Comparison of ENCODE assay signal across 8 cellular contexts in genomic region chr19:45403781-45404556, GRCh38. TPM values are rescaled to one million over a fixed set of nuclear protein-coding genes. Genes with fewer than 3 reads are reported as not detected.
DNase-seq lines count a peak whose midpoint lies in the region; ATAC-seq and TF ChIP-seq lines count a peak whose summit lies in the region.

No MANE protein-coding gene starts in this region.

- TF ChIP-seq CTCF in cardiac muscle cell (IDR thresholded peaks at IDR 0.05; ENCODE audit: low read depth, low read length), result peak; percentile 55

- ATAC-seq in activated CD4-positive, CD25-positive, alpha-beta regulatory T cell treated with anti-CD3 and anti-CD28 coated beads, Interleukin-2, amount 50 U/mL, for 24 hours, result no peak
- ATAC-seq in GM18909 (IDR thresholded peaks at IDR 0.05; ENCODE audit: poor library complexity, unreplicated experiment), result no peak

- no peaks in the 10 kb centered on the region for H3K27me3 ChIP-seq in cardiac muscle cell

- peaks cover 14% of the 10 kb centered on the region for H3K4me1 ChIP-seq in cardiac muscle cell (ENCODE audit: low read depth)

- no peaks in the 10 kb centered on the region for H3K36me3 ChIP-seq in cardiac muscle cell

- H3K27ac ChIP-seq in cardiac muscle cell, result no peak overlapping the region

- no peaks in the 10 kb centered on the region for H3K9me3 ChIP-seq in cardiac muscle cell (ENCODE audit: low read depth)

- H3K4me3 ChIP-seq in cardiac muscle cell, result peak overlapping the region; percentile 71
- H3K4me3 ChIP-seq in skeletal muscle cell (ENCODE audit: low read depth, low read length), result peak overlapping the region; percentile 97

- DNase-seq in activated CD4-positive, CD25-positive, alpha-beta regulatory T cell (lab: John Stamatoyannopoulos, UW), result peak; percentile 27 to 54 (median 47)
- DNase-seq in NOMO-1 treated with dmso at 0.1 percent for 144 hours (lab: John Stamatoyannopoulos, UW; ENCODE audit: unreplicated experiment) (peak; percentile 52), cardiac muscle cell (ENCODE audit: low read depth in 1 of 2, low spot score in 1 of 2) (peak; percentile 35 to 76), skeletal muscle cell (ENCODE audit: low read depth) (no peak), AG08396 (ENCODE audit: low spot score) (no peak)
- peak; percentile 38 for DNase-seq in activated T-helper 9 cell treated with anti-CD3 and anti-CD28 coated beads, Interleukin-2, amount 50 U/mL, for 16 hours (ENCODE audit: low read depth)

RNA-seq across cellular contexts. Expression of gene PPP1R13L, which starts 0.9 kb away (rescaled TPM):
- 49.7 and 118 TPM in 2 replicates for total RNA-seq in cardiac muscle cell
- 39.5 and 54.1 TPM in 2 replicates for polyA plus RNA-seq in cardiac muscle cell

RNA-seq across cellular contexts. Expression of gene POLR1G, which starts 2.5 kb away (rescaled TPM):
- 6.5 and 17.8 TPM in 2 replicates for total RNA-seq in cardiac muscle cell
- polyA plus RNA-seq in cardiac muscle cell, result 6.0 and 6.6 TPM in 2 replicates

RNA-seq across cellular contexts. Expression of gene ERCC1, which starts 19.7 kb away (rescaled TPM):
- 120 and 164 TPM in 2 replicates for total RNA-seq in cardiac muscle cell
- 138 and 169 TPM in 2 replicates for polyA plus RNA-seq in cardiac muscle cell

RNA-seq across cellular contexts. Expression of gene ERCC2, which starts 33.6 kb away (rescaled TPM):
- 45.4 and 69.1 TPM in 2 replicates for total RNA-seq in cardiac muscle cell
- 19.2 and 28.2 TPM in 2 replicates for polyA plus RNA-seq in cardiac muscle cell

Comparison
In these comparisons a context has a peak if more than half of its experiments do, and no peak if none do; other contexts are left out.
1. DNase-seq: peak in activated CD4-positive, CD25-positive, alpha-beta regulatory T cell (4 of 4), NOMO-1 treated with dmso at 0.1 percent for 144 hours (single experiment), activated T-helper 9 cell treated with anti-CD3 and anti-CD28 coated beads, Interleukin-2, amount 50 U/mL, for 16 hours (single experiment) and cardiac muscle cell (2 of 2); none in skeletal muscle cell (single experiment) and AG08396 (single experiment).